ENCODE assay signal across 9 cellular contexts in the genomic region with DNA sequence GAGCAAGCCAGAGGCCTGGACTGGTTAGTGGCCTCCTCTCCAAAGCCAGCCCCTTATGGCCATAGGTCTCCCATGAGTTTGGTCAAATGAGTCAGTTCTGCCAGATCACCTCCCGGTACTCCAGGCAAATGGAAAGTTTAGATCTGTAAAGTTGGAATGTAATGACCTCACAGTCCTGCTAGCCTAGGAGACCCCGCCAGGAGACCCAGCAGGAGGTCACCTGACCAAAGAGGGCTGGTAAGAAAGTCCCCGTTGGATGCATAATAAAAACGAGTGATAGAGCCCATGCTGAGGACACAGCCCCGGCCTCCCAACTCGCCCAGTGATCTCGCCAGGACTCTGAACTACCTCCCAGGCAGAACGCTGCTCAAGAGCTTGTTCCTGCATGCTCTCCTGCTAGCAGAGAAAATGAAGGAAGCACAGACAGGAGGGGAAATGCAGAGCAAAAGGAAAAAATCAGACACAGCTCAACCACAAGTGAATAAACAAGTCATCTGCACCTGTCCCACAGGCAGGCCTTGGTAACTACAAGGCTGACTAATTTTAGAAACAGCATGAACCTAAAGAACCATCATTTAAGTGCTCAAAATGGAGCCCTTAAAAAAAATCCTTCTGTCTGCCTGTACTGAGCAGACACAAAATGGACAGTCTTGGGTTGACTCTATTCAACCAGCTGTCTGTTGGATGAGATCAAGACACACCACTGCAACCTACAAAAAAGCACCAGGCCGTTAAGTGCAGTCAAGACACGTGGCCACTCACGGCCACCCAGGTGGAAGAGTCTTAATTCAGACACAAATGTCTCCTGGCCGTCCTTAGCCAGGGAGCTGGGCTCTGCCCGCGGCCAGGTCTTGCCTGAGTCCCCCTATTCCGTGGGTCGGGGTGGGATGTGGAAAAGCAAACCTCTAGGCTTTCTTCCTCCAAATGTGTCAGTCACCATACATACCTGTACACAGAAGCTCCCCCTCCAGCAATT. TPM values are rescaled to one million over a fixed set of nuclear protein-coding genes. Genes with fewer than 3 reads are reported as not detected.
DNase-seq lines count a peak whose midpoint lies in the region; ATAC-seq and TF ChIP-seq lines count a peak whose summit lies in the region.
"Had no signal": no experiment of that assay in that cellular context is flagged by ENCODE, and none has a peak within 500 bp of the region (broad histone marks: within the 10 kb centered on the region; RNA-seq: fewer than 3 reads in every experiment).

No MANE protein-coding gene starts in this region.

- POLR2A ChIA-PET in activated CD4-positive, alpha-beta memory T cell treated with anti-CD3 and anti-CD28 coated beads, Interleukin-2, amount 10 ng/mL, durations not matched to agents 7 days and 5 days (lab: Charles Lee): interaction anchor here (0.8 to 1.3 kb wide), 2 partner anchors 9 to 24 kb away, joined by 5 to 6 read pairs; partner anchors contain the start of gene CDIP1

- H3K36me3 ChIP-seq in iPS-18a (ENCODE audit: control insufficient read depth, low read depth, low read length): peaks cover 10% of the 10 kb centered on the region
- H3K36me3 ChIP-seq in thoracic aorta: no peaks in the 10 kb centered on the region

- H3K36me3 Mint-ChIP-seq in activated naive CD4-positive, alpha-beta T cell treated with anti-CD3 and anti-CD28 coated beads, Interleukin-2, amount 50 U/mL, for 24 hours: no peaks in the 10 kb centered on the region
- H3K36me3 Mint-ChIP-seq in activated CD4-positive, alpha-beta memory T cell treated with anti-CD3 and anti-CD28 coated beads, Interleukin-2, amount 10 ng/mL, durations not matched to agents 7 days and 5 days (ENCODE audit: low read depth): peaks cover 6% of the 10 kb centered on the region

- CTCF ChIA-PET in activated CD4-positive, alpha-beta memory T cell treated with anti-CD3 and anti-CD28 coated beads, Interleukin-2, amount 10 ng/mL, durations not matched to agents 7 days and 5 days (lab: Charles Lee): interaction anchor here (1.0 to 2.2 kb wide), 9 partner anchors 15 to 95 kb away, joined by 3 to 8 read pairs (median 4); partner anchors contain the start of genes HMOX2 and MGRN1

- no peak overlapping the region for H3K9ac ChIP-seq in iPS-18a (ENCODE audit: low read length)

- no peak for TF ChIP-seq CTCF in thoracic aorta (IDR thresholded peaks at IDR 0.05)

- peaks cover 74% of the 10 kb centered on the region for H3K4me1 Mint-ChIP-seq in activated naive CD4-positive, alpha-beta T cell treated with anti-CD3 and anti-CD28 coated beads, Interleukin-2, amount 50 U/mL, for 24 hours
- peaks cover 27% of the 10 kb centered on the region for H3K4me1 Mint-ChIP-seq in activated CD4-positive, alpha-beta memory T cell treated with anti-CD3 and anti-CD28 coated beads, Interleukin-2, amount 10 ng/mL, durations not matched to agents 7 days and 5 days

- H3K4me3 Mint-ChIP-seq in activated naive CD4-positive, alpha-beta T cell treated with anti-CD3 and anti-CD28 coated beads, Interleukin-2, amount 50 U/mL, for 24 hours: peak overlapping the region; percentile 75
- H3K4me3 Mint-ChIP-seq in activated CD4-positive, alpha-beta memory T cell treated with anti-CD3 and anti-CD28 coated beads, Interleukin-2, amount 10 ng/mL, durations not matched to agents 7 days and 5 days: no peak overlapping the region

- ATAC-seq in thoracic aorta (ENCODE audit: insufficient number of reproducible peaks, low FRiP score, low read depth) (peak; percentile 58), GM19397 (IDR thresholded peaks at IDR 0.05; ENCODE audit: unreplicated experiment) (no peak)

- H3K4me3 ChIP-seq in iPS-18a (ENCODE audit: low read length): peak overlapping the region; percentile 23
- H3K4me3 ChIP-seq in thoracic aorta: peak overlapping the region; percentile 8

- H3K4me1 ChIP-seq in iPS-18a (ENCODE audit: control insufficient read depth, low read depth, low read length): peaks cover 16% of the 10 kb centered on the region
- peaks cover 7 to 25% of the 10 kb centered on the region in 2 donors for H3K4me1 ChIP-seq in thoracic aorta (ENCODE audit: control insufficient read depth in 1 of 2, low read depth in 2 of 2)

- H3K27me3 Mint-ChIP-seq in activated naive CD4-positive, alpha-beta T cell treated with anti-CD3 and anti-CD28 coated beads, Interleukin-2, amount 50 U/mL, for 24 hours: no peaks in the 10 kb centered on the region
- H3K27me3 Mint-ChIP-seq in activated CD4-positive, alpha-beta memory T cell treated with anti-CD3 and anti-CD28 coated beads, Interleukin-2, amount 10 ng/mL, durations not matched to agents 7 days and 5 days: no peaks in the 10 kb centered on the region

- H3K27me3 ChIP-seq in iPS-18a (ENCODE audit: control insufficient read depth, insufficient read depth, low read length) (no peaks in the 10 kb centered on the region), thoracic aorta (replicated peaks; ENCODE audit: insufficient read depth) (no peaks in the 10 kb centered on the region)

- no peaks in the 10 kb centered on the region for H3K9me3 Mint-ChIP-seq in activated naive CD4-positive, alpha-beta T cell treated with anti-CD3 and anti-CD28 coated beads, Interleukin-2, amount 50 U/mL, for 24 hours
- no peaks in the 10 kb centered on the region for H3K9me3 Mint-ChIP-seq in activated CD4-positive, alpha-beta memory T cell treated with anti-CD3 and anti-CD28 coated beads, Interleukin-2, amount 10 ng/mL, durations not matched to agents 7 days and 5 days

- no peaks in the 10 kb centered on the region for H3K9me3 ChIP-seq in iPS-18a (ENCODE audit: control insufficient read depth, low read depth, low read length)
- H3K9me3 ChIP-seq in thoracic aorta: no peaks in the 10 kb centered on the region

- H3K27ac ChIP-seq in iPS-18a (ENCODE audit: low read length) (peak overlapping the region; percentile 33), thoracic aorta (peak overlapping the region; percentile 7 to 63)

- H3K27ac Mint-ChIP-seq in activated naive CD4-positive, alpha-beta T cell treated with anti-CD3 and anti-CD28 coated beads, Interleukin-2, amount 50 U/mL, for 24 hours: peak overlapping the region; percentile 98
- H3K27ac Mint-ChIP-seq in activated CD4-positive, alpha-beta memory T cell treated with anti-CD3 and anti-CD28 coated beads, Interleukin-2, amount 10 ng/mL, durations not matched to agents 7 days and 5 days: peak overlapping the region; percentile 45

- no peak for DNase-seq in activated naive CD4-positive, alpha-beta T cell treated with Interleukin-2 at 50 U/mL for 16 hours
- DNase-seq in activated CD4-positive, alpha-beta memory T cell treated with anti-CD3 and anti-CD28 coated beads, Interleukin-2, amount 10 ng/mL, durations not matched to agents 7 days and 5 days: no peak
- no peak for DNase-seq in thoracic aorta (ENCODE audit: low spot score)
- DNase-seq in activated effector memory CD4-positive, alpha-beta T cell treated with anti-CD3 and anti-CD28 coated beads, Interleukin-2, amount 50 U/mL, for 16 hours: no peak
- no peak for DNase-seq in SW480 (ENCODE audit: low spot score)
- DNase-seq: NCI-H526 treated with DMSO at 0.1 percent for 48 hours had no signal

RNA-seq across cellular contexts. Expression of gene CDIP1, which starts 9.2 kb away (rescaled TPM):
- 10 to 100 TPM; 28.7 to 30.7 TPM for total RNA-seq in activated CD4-positive, alpha-beta memory T cell treated with anti-CD3 and anti-CD28 coated beads, Interleukin-2, amount 10 ng/mL, durations not matched to agents 7 days and 5 days
- total RNA-seq in thoracic aorta: 10 to 100 TPM; 33.2 to 33.5 TPM

RNA-seq across cellular contexts. Expression of gene C16orf96, which starts 26.8 kb away (rescaled TPM):
- under 1 TPM in 1 of 2 experiments, not detected in 1; 0.05 TPM for total RNA-seq in activated CD4-positive, alpha-beta memory T cell treated with anti-CD3 and anti-CD28 coated beads, Interleukin-2, amount 10 ng/mL, durations not matched to agents 7 days and 5 days
- total RNA-seq in thoracic aorta: not detected

RNA-seq across cellular contexts. Expression of gene HMOX2, which starts 53.2 kb away (rescaled TPM):
- total RNA-seq in activated CD4-positive, alpha-beta memory T cell treated with anti-CD3 and anti-CD28 coated beads, Interleukin-2, amount 10 ng/mL, durations not matched to agents 7 days and 5 days: 10 to 100 TPM; 77.4 to 83.4 TPM
- total RNA-seq in thoracic aorta: 10 to 100 TPM; 35.3 to 43.5 TPM

RNA-seq across cellular contexts. Expression of gene NMRAL1, which starts 54.9 kb away (rescaled TPM):
- total RNA-seq in activated CD4-positive, alpha-beta memory T cell treated with anti-CD3 and anti-CD28 coated beads, Interleukin-2, amount 10 ng/mL, durations not matched to agents 7 days and 5 days: 10 to 100 TPM; 49.5 to 56.2 TPM
- 10 to 100 TPM; 22.8 to 23.3 TPM for total RNA-seq in thoracic aorta
